30 cellular contexts compared by ENCODE assay signal in genomic region chr13:100147825-100148224, GRCh38.
"Had no signal": no experiment of that assay in that cellular context is flagged by ENCODE, and none has a peak within 500 bp of the region (broad histone marks: within the 10 kb centered on the region; RNA-seq: fewer than 3 reads in every experiment).

No MANE protein-coding gene starts in this region.

- H3K27me3 ChIP-seq: esophagus squamous epithelium, right atrium auricular region, tibial nerve, upper lobe of left lung had no signal

- H3K4me2 ChIP-seq: smooth muscle cell had no signal

- H3K27ac Mint-ChIP-seq: memory B cell; mesothelial cell of epicardium; naive thymus-derived CD4-positive, alpha-beta T cell; nephron; stimulated activated naive CD8-positive, alpha-beta T cell treated with anti-CD3 and anti-CD28 coated beads, Interleukin-15, Interleukin-2, amounts not matched to agents 100 ng/mL and 50 ng/mL, for 24 hours had no signal

- H3K4me3 Mint-ChIP-seq: memory B cell; mesothelial cell of epicardium; naive thymus-derived CD4-positive, alpha-beta T cell; nephron; stimulated activated naive CD8-positive, alpha-beta T cell treated with anti-CD3 and anti-CD28 coated beads, Interleukin-15, Interleukin-2, amounts not matched to agents 100 ng/mL and 50 ng/mL, for 24 hours had no signal

- ATAC-seq: left ventricle myocardium superior; lower lobe of right lung; naive thymus-derived CD4-positive, alpha-beta T cell; sciatic nerve had no signal

- FAIRE-seq: endometrium, keratinocyte, urothelium cell line had no signal

- H3K36me3 ChIP-seq: prostate gland, thoracic aorta had no signal

- H3K4me1 ChIP-seq: esophagus squamous epithelium, lower lobe of right lung, prostate gland, right atrium auricular region, tibial nerve, upper lobe of left lung had no signal

- DNase-seq: dermis blood vessel endothelial cell; effector memory CD4-positive, alpha-beta T cell; erythroblast; esophagus squamous epithelium; foreskin melanocyte; glutamatergic neuron; hypothalamus; left ventricle myocardium superior; lower lobe of right lung; naive thymus-derived CD4-positive, alpha-beta T cell; nucleus accumbens; stimulated activated CD4-positive, alpha-beta T cell treated with anti-CD3 and anti-CD28 coated beads, Interleukin-12 subunit alpha, Interleukin-12 subunit beta, amount 100 ng/mL, for 4 hours; stimulated activated CD4-positive, alpha-beta T cell treated with anti-CD3 and anti-CD28 coated beads, Interleukin-1b, Interleukin-23, amount 100 ng/mL, for 48 hours; stimulated activated CD4-positive, alpha-beta T cell treated with anti-CD3 and anti-CD28 coated beads, Interleukin-4, amount 100 ng/mL, for 1 hour; stimulated activated CD8-positive, alpha-beta memory T cell treated with anti-CD3 and anti-CD28 coated beads, Interleukin-4, amount 100 ng/mL, for 48 hours; upper lobe of left lung had no signal

- H3K9me3 ChIP-seq: prostate gland, thoracic aorta had no signal

- H3K27ac ChIP-seq: coronary artery, esophagus squamous epithelium, lower lobe of right lung, prostate gland, right atrium auricular region, thoracic aorta, tibial nerve, upper lobe of left lung had no signal

- H3K27me3 Mint-ChIP-seq: memory B cell; naive thymus-derived CD4-positive, alpha-beta T cell; stimulated activated naive CD8-positive, alpha-beta T cell treated with anti-CD3 and anti-CD28 coated beads, Interleukin-15, Interleukin-2, amounts not matched to agents 100 ng/mL and 50 ng/mL, for 24 hours had no signal

- H3K4me3 ChIP-seq: coronary artery, esophagus squamous epithelium, lower lobe of right lung, prostate gland, right atrium auricular region, smooth muscle cell, thoracic aorta, tibial nerve, upper lobe of left lung had no signal

- H3K4me1 Mint-ChIP-seq: memory B cell; mesothelial cell of epicardium; naive thymus-derived CD4-positive, alpha-beta T cell; nephron had no signal

- H3K9me3 Mint-ChIP-seq: memory B cell had no signal
